Comparison of ENCODE assay signal across 10 cellular contexts in genomic region chr1:25245393-25245792, GRCh38. TPM values are rescaled to one million over a fixed set of nuclear protein-coding genes. Genes with fewer than 3 reads are reported as not detected.
DNase-seq lines count a peak whose midpoint lies in the region; ATAC-seq, FAIRE-seq and TF ChIP-seq lines count a peak whose summit lies in the region.
"Had no signal": no experiment of that assay in that cellular context is flagged by ENCODE, and none has a peak within 500 bp of the region (broad histone marks: within the 10 kb centered on the region; RNA-seq: fewer than 3 reads in every experiment).

No MANE protein-coding gene starts in this region.

- peaks cover 3% of the 10 kb centered on the region for H4K20me1 ChIP-seq in GM12878 (ENCODE audit: control insufficient read depth, insufficient read depth)

- H2AK5ac ChIP-seq in mesenchymal stem cell (ENCODE audit: low read length, severe bottlenecking), result no peak overlapping the region

- no peak overlapping the region for H3K23ac ChIP-seq in mesenchymal stem cell (ENCODE audit: low read length in 2 of 2)

- H3K9ac ChIP-seq in GM12878 (ENCODE audit: control insufficient read depth, insufficient read depth, low read length), result peak overlapping the region; percentile 99; the same call in 1 of the 2 replicates
- peak overlapping the region; percentile 100 for H3K9ac ChIP-seq in mesenchymal stem cell (ENCODE audit: low read length)

- TF ChIP-seq CTCF in cardiac muscle cell (IDR thresholded peaks at IDR 0.05; ENCODE audit: low read depth, low read length) (no peak), GM12878 (IDR thresholded peaks at IDR 0.05 in 2 of 3, conservative IDR thresholded peaks at IDR 0.05 in 1 of 3; ENCODE audit: control insufficient read depth in 2 of 3, extremely low read depth in 1 of 3, insufficient read depth in 1 of 3, low read depth in 3 of 3, low read length in 3 of 3) (no peak), type B pancreatic cell (conservative IDR thresholded peaks at IDR 0.05) (no peak)

- no peak overlapping the region for H3K27ac ChIP-seq in cardiac muscle cell
- H3K27ac ChIP-seq in GM12878 (ENCODE audit: control insufficient read depth, insufficient read depth), result no peak overlapping the region
- no peak overlapping the region for H3K27ac ChIP-seq in mesenchymal stem cell (ENCODE audit: low read length, poor library complexity, severe bottlenecking)

- no peak overlapping the region for H4K8ac ChIP-seq in mesenchymal stem cell (ENCODE audit: low read length)

- TF ChIP-seq RAD21 in GM12878 (IDR thresholded peaks at IDR 0.05; ENCODE audit: insufficient read depth, low read depth, low read length), result no peak

- H3K4ac ChIP-seq in mesenchymal stem cell (ENCODE audit: low read depth in 1 of 2, low read length in 2 of 2), result no peak overlapping the region

- intact Hi-C loops in left cardiac atrium (cut with DNase I) (no loop called here), GM12878 (cut with micrococcal nuclease; ENCODE audit: unreplicated experiment) (loop anchor here (5.0 to 10.0 kb wide), 2 partner anchors 92 to 559 kb away; partner anchors contain the start of genes SELENON and TMEM50A)

- no peak overlapping the region for H3K14ac ChIP-seq in mesenchymal stem cell (ENCODE audit: low read length in 2 of 2)

- H3K36me3 Mint-ChIP-seq in type B pancreatic cell, result peaks cover 25% of the 10 kb centered on the region

- peaks cover 46% of the 10 kb centered on the region for H3K79me2 ChIP-seq in GM12878 (ENCODE audit: control insufficient read depth, insufficient read depth, low read length)

- 68% methylated on average over 5 of the region's 5 CpGs for WGBS in GM12878 (ENCODE audit: insufficient coverage, insufficient replicate concordance, low lambda C conversion rate, missing lambda C conversion rate)
- WGBS in mesenchymal stem cell, result 97% methylated on average over 4 of the region's 5 CpGs

- H3K4me2 ChIP-seq in GM12878 (ENCODE audit: control insufficient read depth, insufficient read depth), result peak overlapping the region; percentile 85
- peak overlapping the region; percentile 72 for H3K4me2 ChIP-seq in mesenchymal stem cell (ENCODE audit: low read length, poor library complexity, severe bottlenecking)

- H3K4me3 ChIP-seq in cardiac muscle cell, result peak overlapping the region; percentile 92
- peak overlapping the region; percentile 97 for H3K4me3 ChIP-seq in GM12878
- peak overlapping the region in 1 of 2 experiments; percentile 100 for H3K4me3 ChIP-seq in mesenchymal stem cell (ENCODE audit: insufficient read depth in 1 of 2, low read depth in 1 of 2, low read length in 2 of 2)

- H4K91ac ChIP-seq in mesenchymal stem cell (ENCODE audit: low read length), result no peak overlapping the region

- H3K27ac Mint-ChIP-seq in type B pancreatic cell, result peak overlapping the region; percentile 99

- RAD21 ChIA-PET in GM12878 (lab: Charles Lee; ENCODE audit: unreplicated experiment), result interaction anchor here (0.9 to 1.3 kb wide), 2 partner anchors 9 to 13 kb away, joined by 3 to 6 read pairs; partner anchors contain the start of gene SYF2

- H3K18ac ChIP-seq in mesenchymal stem cell (ENCODE audit: low read depth in 1 of 2, low read length in 2 of 2), result no peak overlapping the region

- no peak for FAIRE-seq in GM12878 (lab: Jason Lieb, UNC)

- TF ChIP-seq EP300 in GM12878 (IDR thresholded peaks at IDR 0.05; ENCODE audit: borderline replicate concordance in 1 of 2, control insufficient read depth in 1 of 2, low read depth in 2 of 2, low read length in 2 of 2), result no peak

- DNase-seq in cardiac muscle cell (ENCODE audit: low read depth in 1 of 2, low spot score in 1 of 2) (no peak), left cardiac atrium (no peak), GM12878 (ENCODE audit: low read depth, low spot score) (no peak), mesenchymal stem cell (no peak), type B pancreatic cell (ENCODE audit: extremely low spot score, unreplicated experiment) (no peak), NCI-H226 (no peak), DMS79 (lab: John Stamatoyannopoulos, UW) (no peak)
- DNase-seq: body of pancreas had no signal

- H3K9me3 Mint-ChIP-seq in type B pancreatic cell, result no peaks in the 10 kb centered on the region

- BruUV-seq in GM12878 (replicated peaks; lab: Mats Ljungman, UMichigan), result no TSS peak

- ATAC-seq in left cardiac atrium (no peak), GM12878 (no peak), HG02610 (IDR thresholded peaks at IDR 0.05; ENCODE audit: unreplicated experiment) (no peak)
- ATAC-seq: body of pancreas had no signal

- no peaks in the 10 kb centered on the region for H3K27me3 ChIP-seq in cardiac muscle cell
- no peaks in the 10 kb centered on the region for H3K27me3 ChIP-seq in GM12878 (replicated peaks in 1 of 2; ENCODE audit: control insufficient read depth in 2 of 2, insufficient read depth in 2 of 2, low read length in 1 of 2)
- H3K27me3 ChIP-seq in mesenchymal stem cell (ENCODE audit: control insufficient read depth in 1 of 2, insufficient read depth in 1 of 2, low read length in 2 of 2), result no peaks in the 10 kb centered on the region
- H3K27me3 ChIP-seq: body of pancreas had no signal

- H3K9me3 ChIP-seq in cardiac muscle cell (ENCODE audit: low read depth) (no peaks in the 10 kb centered on the region), GM12878 (replicated peaks; ENCODE audit: control insufficient read depth, insufficient read depth, low read length) (no peaks in the 10 kb centered on the region), mesenchymal stem cell (ENCODE audit: control insufficient read depth, low read length) (no peaks in the 10 kb centered on the region)
- H3K9me3 ChIP-seq: body of pancreas had no signal

- SMC1A ChIA-PET in GM12878 (lab: Charles Lee; ENCODE audit: uncharacterized antibody, unreplicated experiment), result interaction anchor here (0.5 to 1.6 kb wide), 5 partner anchors 8 to 200 kb away, joined by 3 to 6 read pairs (median 4); partner anchors contain the start of gene SYF2

- H3K36me3 ChIP-seq in cardiac muscle cell (peaks cover 42% of the 10 kb centered on the region), GM12878 (ENCODE audit: control insufficient read depth in 2 of 2, insufficient read depth in 2 of 2, low read length in 1 of 2) (peaks cover 0 to 29% of the 10 kb centered on the region in 2 experiments; a peak in 3 of 4 replicates), mesenchymal stem cell (ENCODE audit: control insufficient read depth in 1 of 2, insufficient read depth in 2 of 2, low read depth in 1 of 2, low read length in 2 of 2) (peaks cover 14 to 60% of the 10 kb centered on the region in 2 experiments)

- peaks cover 28% of the 10 kb centered on the region for H3K4me1 ChIP-seq in cardiac muscle cell (ENCODE audit: low read depth)
- H3K4me1 ChIP-seq in GM12878 (ENCODE audit: control insufficient read depth, insufficient read depth, low read length), result peaks cover 14% of the 10 kb centered on the region
- peaks cover 12% of the 10 kb centered on the region for H3K4me1 ChIP-seq in mesenchymal stem cell (ENCODE audit: control insufficient read depth, insufficient read depth, low read depth, low read length)

- peak overlapping the region; percentile 97 for H3K4me3 Mint-ChIP-seq in type B pancreatic cell

- H2BK12ac ChIP-seq in mesenchymal stem cell (ENCODE audit: low read length in 2 of 2), result no peak overlapping the region

- CTCF ChIA-PET in GM12878 (lab: Yijun Ruan, JAX), result interaction anchor here (0.5 to 3.3 kb wide), 3 partner anchors 9 to 539 kb away, joined by 3 to 10 read pairs (median 5); partner anchors contain the start of gene SYF2

- POLR2A ChIA-PET in GM12878 (lab: Charles Lee), result interaction anchor here (1.0 to 1.8 kb wide), 2 partner anchors 9 to 13 kb away, joined by 3 to 14 read pairs; partner anchors contain the start of gene SYF2

- no peak for TF ChIP-seq POLR2A in GM12878 (IDR thresholded peaks at IDR 0.05; ENCODE audit: low read depth, low read length)

- no peak overlapping the region for H2BK15ac ChIP-seq in mesenchymal stem cell (ENCODE audit: low read depth, poor library complexity, severe bottlenecking)

- in situ Hi-C loops in GM12878 (cut with MboI), result loop anchor here (25.0 kb wide), 1 partner anchor 1458 kb away; the partner anchor contains the start of genes LYPLA2 and PITHD1

- H2BK120ac ChIP-seq in mesenchymal stem cell (ENCODE audit: low read depth, low read length), result no peak overlapping the region

- no peak overlapping the region for H2BK5ac ChIP-seq in mesenchymal stem cell (ENCODE audit: low read depth, low read length, poor library complexity, severe bottlenecking)

- H2AFZ ChIP-seq in GM12878 (ENCODE audit: control insufficient read depth, low read depth, low read length) (no peak overlapping the region), mesenchymal stem cell (ENCODE audit: low read depth, low read length) (no peak overlapping the region)

- H3K27me3 Mint-ChIP-seq in type B pancreatic cell, result no peaks in the 10 kb centered on the region

- peaks cover 35% of the 10 kb centered on the region for H3K4me1 Mint-ChIP-seq in type B pancreatic cell (ENCODE audit: unreplicated experiment)

- peaks cover 8% of the 10 kb centered on the region for H3K79me1 ChIP-seq in mesenchymal stem cell (replicated peaks; ENCODE audit: low read length, poor library complexity, severe bottlenecking)

RNA-seq across cellular contexts. Expression of gene RSRP1, which starts 1.9 kb away (rescaled TPM):
- total RNA-seq in cardiac muscle cell (211 and 231 TPM in 2 replicates), left cardiac atrium (10 to 100 TPM; 40.3 to 57.4 TPM), GM12878 (2014; rRNA removed) (72.1 and 84.6 TPM in 2 replicates), GM12878 (2014; rRNA removed; fragmentation: Illumina TruSeq; extraction: Trizol) (114 and 115 TPM in 2 replicates), GM12878 (2021) (67.4 and 78.2 TPM in 2 replicates), type B pancreatic cell (ENCODE audit: low replicate concordance) (97.6 and 109 TPM in 2 replicates)
- polyA plus RNA-seq in cardiac muscle cell (161 and 223 TPM in 2 replicates), GM12878 (2011; rRNA removed) (128 and 232 TPM in 2 replicates), GM12878 (2014; fragmentation: Illumina TruSeq; extraction: Trizol) (88.5 and 118 TPM in 2 replicates), GM12878 (2014; fragmentation: Nextera tagmentation; extraction: Ambion mirVana) (10 to 100 TPM; 23.5 to 48.3 TPM), GM12878 (2014; rRNA removed) (103 and 125 TPM in 2 replicates), GM12878 (2016; fragmentation: Nextera tagmentation; extraction: Ambion mirVana) (10 to 100 TPM; 91.5 to 99.1 TPM)
- 479 and 538 TPM in 2 replicates for total RNA-seq in GM12878 (2013; cell fraction: nucleolus; rRNA removed)
- polyA plus RNA-seq in GM12878 (2011; ENCODE audit: low read depth), result 90.1 TPM
- 69.9 and 105 TPM in 2 replicates for polyA plus RNA-seq in GM12878 (2011; cell fraction: cytosol; rRNA removed)
- polyA plus RNA-seq in GM12878 (2011; cell fraction: nucleus; rRNA removed), result 436 and 505 TPM in 2 replicates
- polyA plus RNA-seq in GM12878 (2012), result 121 and 150 TPM in 2 replicates
- 72.9 and 96.0 TPM in 2 replicates for polyA minus RNA-seq in GM12878 (2011; rRNA and poly(A)+ RNA removed)
- polyA minus RNA-seq in GM12878 (2011; cell fraction: cytosol; rRNA and poly(A)+ RNA removed), result 36.5 and 49.1 TPM in 2 replicates
- 150 and 177 TPM in 2 replicates for polyA minus RNA-seq in GM12878 (2011; cell fraction: nucleus; rRNA and poly(A)+ RNA removed)
- 41.2 TPM for polyA plus RNA-seq in mesenchymal stem cell (2013, experiment 1 of 2)
- polyA plus RNA-seq in mesenchymal stem cell (2013, experiment 2 of 2), result 41.3 TPM

RNA-seq across cellular contexts. Expression of gene SYF2, which starts 13.1 kb away (rescaled TPM):
- 29.3 and 50.0 TPM in 2 replicates for total RNA-seq in cardiac muscle cell
- 44.6 and 53.4 TPM in 2 replicates for polyA plus RNA-seq in cardiac muscle cell
- 10 to 100 TPM; 31.8 to 37.3 TPM for total RNA-seq in left cardiac atrium
- 15.0 and 17.3 TPM in 2 replicates for total RNA-seq in GM12878 (2013; cell fraction: nucleolus; rRNA removed)
- total RNA-seq in GM12878 (2014; rRNA removed), result 31.9 and 38.5 TPM in 2 replicates
- total RNA-seq in GM12878 (2014; rRNA removed; fragmentation: Illumina TruSeq; extraction: Trizol), result 62.1 and 62.6 TPM in 2 replicates
- 29.2 and 30.0 TPM in 2 replicates for total RNA-seq in GM12878 (2021)
- polyA plus RNA-seq in GM12878 (2011; ENCODE audit: low read depth), result 34.2 TPM
- polyA plus RNA-seq in GM12878 (2011; rRNA removed), result 49.2 and 80.1 TPM in 2 replicates
- 12.1 and 13.2 TPM in 2 replicates for polyA plus RNA-seq in GM12878 (2011; cell fraction: cytosol; rRNA removed)
- 12.5 and 12.6 TPM in 2 replicates for polyA plus RNA-seq in GM12878 (2011; cell fraction: nucleus; rRNA removed)
- 68.3 and 73.1 TPM in 2 replicates for polyA plus RNA-seq in GM12878 (2012)
- polyA plus RNA-seq in GM12878 (2014; fragmentation: Illumina TruSeq; extraction: Trizol), result 70.5 and 76.8 TPM in 2 replicates
- polyA plus RNA-seq in GM12878 (2014; fragmentation: Nextera tagmentation; extraction: Ambion mirVana), result 10 to 100 TPM; 20.3 to 31.3 TPM
- polyA plus RNA-seq in GM12878 (2014; rRNA removed), result 32.9 and 38.0 TPM in 2 replicates
- polyA plus RNA-seq in GM12878 (2016; fragmentation: Nextera tagmentation; extraction: Ambion mirVana), result 10 to 100 TPM; 34.8 to 35.8 TPM
- 8.5 and 10.7 TPM in 2 replicates for polyA minus RNA-seq in GM12878 (2011; rRNA and poly(A)+ RNA removed)
- polyA minus RNA-seq in GM12878 (2011; cell fraction: cytosol; rRNA and poly(A)+ RNA removed), result 3.2 and 5.9 TPM in 2 replicates
- polyA minus RNA-seq in GM12878 (2011; cell fraction: nucleus; rRNA and poly(A)+ RNA removed), result 6.4 and 12.8 TPM in 2 replicates
- polyA plus RNA-seq in mesenchymal stem cell (2013, experiment 1 of 2), result 74.2 TPM
- polyA plus RNA-seq in mesenchymal stem cell (2013, experiment 2 of 2), result 74.8 TPM
- 33.7 and 35.9 TPM in 2 replicates for total RNA-seq in type B pancreatic cell (ENCODE audit: low replicate concordance)

RNA-seq across cellular contexts. Expression of gene RHD, which starts 26.9 kb away (rescaled TPM):
- 0.74 TPM in 1 of 2 replicates, not detected in the other for total RNA-seq in cardiac muscle cell
- 0.70 and 1.1 TPM in 2 replicates for polyA plus RNA-seq in cardiac muscle cell
- under 1 TPM in 1 of 2 donors, not detected in 1; 0.09 TPM for total RNA-seq in left cardiac atrium
- 0.27 TPM in 1 of 2 replicates, not detected in the other for total RNA-seq in GM12878 (2013; cell fraction: nucleolus; rRNA removed)
- not detected in 2 replicates for total RNA-seq in GM12878 (2014; rRNA removed)
- not detected in 2 replicates for total RNA-seq in GM12878 (2014; rRNA removed; fragmentation: Illumina TruSeq; extraction: Trizol)
- total RNA-seq in GM12878 (2021), result 0.13 TPM in 1 of 2 replicates, not detected in the other
- polyA plus RNA-seq in GM12878 (2011; ENCODE audit: low read depth), result not detected
- polyA plus RNA-seq in GM12878 (2011; rRNA removed), result not detected in 2 replicates
- polyA plus RNA-seq in GM12878 (2011; cell fraction: cytosol; rRNA removed), result 0.04 TPM in 1 of 2 replicates, not detected in the other
- polyA plus RNA-seq in GM12878 (2011; cell fraction: nucleus; rRNA removed), result 0.16 TPM in 1 of 2 replicates, not detected in the other
- 0.12 and 0.15 TPM in 2 replicates for polyA plus RNA-seq in GM12878 (2012)
- not detected in 2 replicates for polyA plus RNA-seq in GM12878 (2014; fragmentation: Illumina TruSeq; extraction: Trizol)
- under 1 TPM in 1 of 2 experiments, not detected in 1; 0.02 TPM for polyA plus RNA-seq in GM12878 (2014; fragmentation: Nextera tagmentation; extraction: Ambion mirVana)
- polyA plus RNA-seq in GM12878 (2014; rRNA removed), result not detected in 2 replicates
- polyA plus RNA-seq in GM12878 (2016; fragmentation: Nextera tagmentation; extraction: Ambion mirVana), result under 1 TPM; 0.24 to 0.34 TPM
- polyA minus RNA-seq in GM12878 (2011; rRNA and poly(A)+ RNA removed), result not detected in 2 replicates
- not detected in 2 replicates for polyA minus RNA-seq in GM12878 (2011; cell fraction: cytosol; rRNA and poly(A)+ RNA removed)
- polyA minus RNA-seq in GM12878 (2011; cell fraction: nucleus; rRNA and poly(A)+ RNA removed), result not detected in 2 replicates
- polyA plus RNA-seq in mesenchymal stem cell (2013, experiment 1 of 2), result not detected
- not detected for polyA plus RNA-seq in mesenchymal stem cell (2013, experiment 2 of 2)
- not detected in 2 replicates for total RNA-seq in type B pancreatic cell (ENCODE audit: low replicate concordance)
- total RNA-seq: body of pancreas, NCI-H460 had no signal
